21 cellular contexts compared by ENCODE assay signal in the genomic region with DNA sequence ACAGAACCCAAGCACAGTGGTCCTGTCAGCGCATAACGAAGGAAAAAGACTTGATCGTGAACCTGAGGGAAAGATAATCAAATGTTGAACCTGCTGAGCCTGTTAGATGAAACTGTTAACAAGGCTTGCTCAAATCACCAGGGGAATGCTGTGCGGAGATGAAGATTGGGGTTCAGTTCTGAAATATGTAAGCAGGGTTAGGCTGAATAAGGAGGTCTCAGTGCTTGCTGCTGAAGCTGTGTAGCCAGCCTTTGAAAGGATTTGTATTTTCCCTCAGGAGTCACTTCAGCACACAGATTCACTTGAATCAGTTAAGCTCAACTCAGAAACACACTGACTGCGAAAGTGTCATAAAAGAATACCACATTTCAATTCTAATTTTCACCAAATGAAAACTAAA.
"Had no signal": no experiment of that assay in that cellular context is flagged by ENCODE, and none has a peak within 500 bp of the region (broad histone marks: within the 10 kb centered on the region; RNA-seq: fewer than 3 reads in every experiment).

No MANE protein-coding gene starts in this region.

- H3K36me3 Mint-ChIP-seq: activated CD4-positive, alpha-beta memory T cell treated with anti-CD3 and anti-CD28 coated beads for 36 hours; activated naive CD8-positive, alpha-beta T cell treated with anti-CD3 and anti-CD28 coated beads, Interleukin-2, amount 10 ng/mL, durations not matched to agents 7 days and 5 days had no signal

- H3K4me3 ChIP-seq: adrenal gland, SJSA1 had no signal

- H3K4me3 Mint-ChIP-seq: activated CD4-positive, alpha-beta memory T cell treated with anti-CD3 and anti-CD28 coated beads for 36 hours; activated CD4-positive, alpha-beta T cell treated with anti-CD3 and anti-CD28 coated beads, Interleukin-2, amount 10 ng/mL, durations not matched to agents 7 days and 5 days; activated naive CD8-positive, alpha-beta T cell treated with anti-CD3 and anti-CD28 coated beads, Interleukin-2, amount 10 ng/mL, durations not matched to agents 7 days and 5 days; activated T-cell treated with anti-CD3 and anti-CD28 coated beads, Interleukin-2, amount 50 U/mL, for 4 hours; activated T-helper 17 cell treated with anti-CD3 and anti-CD28 coated beads, Interleukin-2, amount 50 U/mL, for 72 hours; T-helper 1 cell treated with Interleukin-12 subunit alpha and Interleukin-12 subunit beta and Interleukin-4 antibody, amounts not matched to agents 30 μg/mL and 1 μg/mL, for 36 hours had no signal

- H3K27ac ChIP-seq: adrenal gland, breast epithelium, SJSA1 had no signal

- H3K27me3 ChIP-seq: adrenal gland, breast epithelium, SJSA1 had no signal

- H3K9me3 ChIP-seq: adrenal gland, breast epithelium, SJSA1 had no signal

- H3K27me3 Mint-ChIP-seq: activated CD4-positive, alpha-beta memory T cell treated with anti-CD3 and anti-CD28 coated beads for 36 hours; activated CD4-positive, alpha-beta T cell treated with anti-CD3 and anti-CD28 coated beads, Interleukin-2, amount 10 ng/mL, durations not matched to agents 7 days and 5 days; activated naive CD8-positive, alpha-beta T cell treated with anti-CD3 and anti-CD28 coated beads, Interleukin-2, amount 10 ng/mL, durations not matched to agents 7 days and 5 days; activated T-helper 17 cell treated with anti-CD3 and anti-CD28 coated beads, Interleukin-2, amount 50 U/mL, for 72 hours had no signal

- H3K27ac Mint-ChIP-seq: activated CD4-positive, alpha-beta memory T cell treated with anti-CD3 and anti-CD28 coated beads for 36 hours; activated CD4-positive, alpha-beta T cell treated with anti-CD3 and anti-CD28 coated beads, Interleukin-2, amount 10 ng/mL, durations not matched to agents 7 days and 5 days; activated naive CD8-positive, alpha-beta T cell treated with anti-CD3 and anti-CD28 coated beads, Interleukin-2, amount 10 ng/mL, durations not matched to agents 7 days and 5 days; activated T-helper 17 cell treated with anti-CD3 and anti-CD28 coated beads, Interleukin-2, amount 50 U/mL, for 72 hours; T-helper 1 cell treated with Interleukin-12 subunit alpha and Interleukin-12 subunit beta and Interleukin-4 antibody, amounts not matched to agents 30 μg/mL and 1 μg/mL, for 36 hours had no signal

- H3K36me3 ChIP-seq: adrenal gland, breast epithelium, SJSA1 had no signal

- DNase-seq: activated CD4-positive, alpha-beta memory T cell treated with anti-CD3 and anti-CD28 coated beads for 36 hours; activated CD4-positive, alpha-beta T cell treated with anti-CD3 and anti-CD28 coated beads, Interleukin-2, amount 10 ng/mL, durations not matched to agents 7 days and 5 days; activated CD4-positive, CD25-positive, alpha-beta regulatory T cell; activated CD8-positive, alpha-beta memory T cell treated with anti-CD3 and anti-CD28 coated beads for 24 hours; activated gamma-delta T cell; activated naive CD4-positive, alpha-beta T cell treated with anti-CD3 and anti-CD28 coated beads, Interleukin-2, amount 50 U/mL, for 16 hours; activated naive CD8-positive, alpha-beta T cell treated with anti-CD3 and anti-CD28 coated beads, Interleukin-2, amount 10 ng/mL, durations not matched to agents 7 days and 5 days; activated T-cell treated with anti-CD3 and anti-CD28 coated beads, Interleukin-2, amount 50 U/mL, for 4 hours; adrenal gland; KG1; NCI-H1048; NCI-H187 treated with DMSO at 0.1 percent for 48 hours; NCI-H2081 treated with DMSO at 0.1 percent for 48 hours; NCI-H524; SHP77; SW 1271 had no signal

- H3K4me1 ChIP-seq: adrenal gland, breast epithelium, SJSA1 had no signal

- H3K9me3 Mint-ChIP-seq: activated CD4-positive, alpha-beta T cell treated with anti-CD3 and anti-CD28 coated beads, Interleukin-2, amount 10 ng/mL, durations not matched to agents 7 days and 5 days; activated naive CD8-positive, alpha-beta T cell treated with anti-CD3 and anti-CD28 coated beads, Interleukin-2, amount 10 ng/mL, durations not matched to agents 7 days and 5 days; activated T-cell treated with anti-CD3 and anti-CD28 coated beads, Interleukin-2, amount 50 U/mL, for 4 hours; T-helper 1 cell treated with Interleukin-12 subunit alpha and Interleukin-12 subunit beta and Interleukin-4 antibody, amounts not matched to agents 30 μg/mL and 1 μg/mL, for 36 hours had no signal

- ATAC-seq: activated T-cell treated with anti-CD3 and anti-CD28 coated beads, Interleukin-2, amount 50 U/mL, for 4 hours; activated T-helper 17 cell treated with anti-CD3 and anti-CD28 coated beads, Interleukin-2, amount 50 U/mL, for 72 hours; SK-N-SH treated with all-trans-retinoic acid at 6 μM for 48 hours had no signal

- H3K4me1 Mint-ChIP-seq: activated CD4-positive, alpha-beta T cell treated with anti-CD3 and anti-CD28 coated beads, Interleukin-2, amount 10 ng/mL, durations not matched to agents 7 days and 5 days; activated naive CD8-positive, alpha-beta T cell treated with anti-CD3 and anti-CD28 coated beads, Interleukin-2, amount 10 ng/mL, durations not matched to agents 7 days and 5 days; activated T-helper 17 cell treated with anti-CD3 and anti-CD28 coated beads, Interleukin-2, amount 50 U/mL, for 72 hours had no signal
